ENCODE assay signal across 23 cellular contexts in the genomic region with DNA sequence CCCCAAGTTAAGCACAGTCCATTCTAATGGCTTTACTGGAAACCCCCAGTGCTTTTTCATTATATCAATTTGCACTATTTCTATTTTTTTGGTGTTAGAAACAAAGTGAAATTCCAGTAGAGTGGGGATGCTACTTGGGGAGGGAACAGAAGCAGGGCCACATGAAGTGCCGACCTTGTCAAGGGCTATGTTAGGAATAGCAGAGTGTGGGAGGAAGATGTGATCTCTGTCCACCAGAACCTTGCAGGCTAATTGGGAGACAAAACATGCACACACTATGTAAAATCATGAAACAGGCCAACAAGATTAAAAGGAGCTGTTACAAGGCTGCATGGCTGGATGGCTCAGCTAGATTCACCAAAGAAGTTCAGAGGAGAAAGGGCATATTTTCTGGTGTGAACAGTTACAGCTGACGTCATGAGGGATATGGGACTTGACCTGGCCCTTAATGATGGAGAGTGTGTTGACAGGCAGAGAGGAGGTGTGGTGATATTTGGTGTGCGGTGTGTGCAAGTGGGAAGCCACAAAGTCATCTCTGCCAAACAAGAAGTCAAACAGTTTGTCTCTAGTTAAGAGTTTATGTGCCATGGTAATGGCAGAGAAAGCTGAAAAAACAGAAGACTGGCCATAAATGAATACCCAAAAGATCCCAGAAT.
"Had no signal": no experiment of that assay in that cellular context is flagged by ENCODE, and none has a peak within 500 bp of the region (broad histone marks: within the 10 kb centered on the region; RNA-seq: fewer than 3 reads in every experiment).

No MANE protein-coding gene starts in this region.

- H3K9me3 Mint-ChIP-seq: natural killer cell treated with Interleukin-12 subunit alpha and Interleukin-12 subunit beta and Interleukin-15 and Interleukin-18, amount 100 ng/mL, for 72 hours had no signal

- H3K27me3 ChIP-seq: foreskin keratinocyte, heart right ventricle, left lung, pancreas, testis, tibial nerve, upper lobe of right lung, vagina had no signal

- H3K27ac Mint-ChIP-seq: natural killer cell treated with Interleukin-12 subunit alpha and Interleukin-12 subunit beta and Interleukin-15 and Interleukin-18, amount 100 ng/mL, for 72 hours; progenitor cell of endocrine pancreas; stimulated activated effector memory CD8-positive, alpha-beta T cell treated with anti-CD3 and anti-CD28 coated beads, Interleukin-12 subunit alpha, Interleukin-12 subunit beta, amount 100 ng/mL, for 72 hours had no signal

- H3K36me3 ChIP-seq: heart right ventricle, left lung, pancreas, tibial nerve, upper lobe of right lung, vagina had no signal

- H3K4me2 ChIP-seq: smooth muscle cell had no signal

- H3K4me1 Mint-ChIP-seq: stimulated activated effector memory CD8-positive, alpha-beta T cell treated with anti-CD3 and anti-CD28 coated beads, Interleukin-12 subunit alpha, Interleukin-12 subunit beta, amount 100 ng/mL, for 72 hours had no signal

- H3K4me3 Mint-ChIP-seq: natural killer cell treated with Interleukin-12 subunit alpha and Interleukin-12 subunit beta and Interleukin-15 and Interleukin-18, amount 100 ng/mL, for 72 hours; stimulated activated effector memory CD8-positive, alpha-beta T cell treated with anti-CD3 and anti-CD28 coated beads, Interleukin-12 subunit alpha, Interleukin-12 subunit beta, amount 100 ng/mL, for 72 hours had no signal

- H3K27ac ChIP-seq: coronary artery, foreskin keratinocyte, left lung, pancreas, testis, upper lobe of right lung, vagina had no signal

- FAIRE-seq: pancreas had no signal

- H3K9me3 ChIP-seq: heart right ventricle, left lung, pancreas, testis, tibial nerve, upper lobe of right lung, vagina had no signal

- H3K36me3 Mint-ChIP-seq: natural killer cell treated with Interleukin-12 subunit alpha and Interleukin-12 subunit beta and Interleukin-15 and Interleukin-18, amount 100 ng/mL, for 72 hours; stimulated activated effector memory CD8-positive, alpha-beta T cell treated with anti-CD3 and anti-CD28 coated beads, Interleukin-12 subunit alpha, Interleukin-12 subunit beta, amount 100 ng/mL, for 72 hours had no signal

- DNase-seq: central memory CD4-positive, alpha-beta T cell; effector CD4-positive, alpha-beta T cell; foreskin keratinocyte; heart right ventricle; hypothalamus; islet precursor cell; left lung; mesenchymal stem cell; midbrain; occipital lobe; pancreas; stimulated activated CD4-positive, alpha-beta T cell treated with anti-CD3 and anti-CD28 coated beads, Interleukin-2, amount 100 ng/mL, for 48 hours; stimulated activated naive CD8-positive, alpha-beta T cell treated with anti-CD3 and anti-CD28 coated beads, Interleukin-15, Interleukin-2, amounts not matched to agents 100 U/mL and 50 U/mL, for 24 hours; testis; upper lobe of right lung had no signal

- H3K4me3 ChIP-seq: coronary artery, heart right ventricle, left lung, lung, pancreas, smooth muscle cell, testis, tibial nerve, upper lobe of right lung, vagina had no signal

- H3K4me1 ChIP-seq: foreskin keratinocyte, heart right ventricle, left lung, pancreas, testis, upper lobe of right lung had no signal

- ATAC-seq: foreskin keratinocyte; left lung; natural killer cell treated with Interleukin-12 subunit alpha and Interleukin-12 subunit beta and Interleukin-15 and Interleukin-18, amount 100 ng/mL, for 72 hours; pancreas; stimulated activated effector memory CD8-positive, alpha-beta T cell treated with anti-CD3 and anti-CD28 coated beads, Interleukin-12 subunit alpha, Interleukin-12 subunit beta, amount 100 ng/mL, for 72 hours; stimulated activated naive CD8-positive, alpha-beta T cell treated with anti-CD3 and anti-CD28 coated beads, Interleukin-15, Interleukin-2, amounts not matched to agents 100 U/mL and 50 U/mL, for 24 hours; upper lobe of right lung had no signal
